ENCODE assay signal across 1 cellular context in genomic region chr7:6706666-6707407, GRCh38.
A peak's percentile ranks its signal among the peaks of the same experiment; 100 is the strongest.
TF ChIP-seq lines count a peak whose summit lies in the region.

ZNF12 (minus strand) TSS chr7:6706947; CDS start chr7:6705173, 1,774 bp downstream.

TF ChIP-seq in K562, 482 proteins besides CTCF, POLR2A, EP300 and RAD21 (continued from another document and continues in another):
- TF ChIP-seq ELK3 (CRISPR knock-in tag; IDR thresholded peaks at IDR 0.05) (no peak), NKRF (IDR thresholded peaks at IDR 0.05; ENCODE audit: borderline replicate concordance) (no peak), U2AF2 (optimal IDR thresholded peaks at IDR 0.05; ENCODE audit: low read depth, low read length) (no peak), C11orf30 (IDR thresholded peaks at IDR 0.05; ENCODE audit: low read depth) (peak; percentile 43), HMGXB4 (CRISPR knock-in tag; IDR thresholded peaks at IDR 0.05) (no peak; the same call in 1 of the 2 replicates), KDM5B (IDR thresholded peaks at IDR 0.05; ENCODE audit: insufficient replicate concordance, low read depth, low read length) (peak; percentile 72), RERE (CRISPR knock-in tag; IDR thresholded peaks at IDR 0.05; ENCODE audit: borderline replicate concordance) (no peak), CCNT2 (IDR thresholded peaks at IDR 0.05; ENCODE audit: borderline replicate concordance, extremely low read depth, insufficient read length, low read depth, low read length) (no peak), ZNF316 (IDR thresholded peaks at IDR 0.05) (no peak), ZNF280A (IDR thresholded peaks at IDR 0.05; ENCODE audit: low read depth, partially characterized antibody) (no peak), FOS (IDR thresholded peaks at IDR 0.05; ENCODE audit: extremely low read depth, insufficient read length) (no peak), ZBTB17 (CRISPR knock-in tag; IDR thresholded peaks at IDR 0.05) (0 out of 2 replicates have a peak, but pooled peaks have one; percentile 33), PHF8 (IDR thresholded peaks at IDR 0.05; ENCODE audit: borderline replicate concordance, low read length) (peak; percentile 84; the same call in 1 of the 2 replicates), HCFC1 (IDR thresholded peaks at IDR 0.05; ENCODE audit: low read depth, low read length) (peak; percentile 71), MEF2D (tag; conservative IDR thresholded peaks at IDR 0.05; ENCODE audit: low read depth) (0 out of 2 replicates have a peak, but pooled peaks have one; percentile 50), ZNF444 (CRISPR knock-in tag; IDR thresholded peaks at IDR 0.05) (no peak), ZNF232 (CRISPR knock-in tag; IDR thresholded peaks at IDR 0.05) (no peak), HES1 (IDR thresholded peaks at IDR 0.05; ENCODE audit: low read depth) (no peak), RHOXF2B (CRISPR knock-in tag; conservative IDR thresholded peaks at IDR 0.05) (no peak), ZNF121 (CRISPR knock-in tag; conservative IDR thresholded peaks at IDR 0.05) (no peak), RFX1 (IDR thresholded peaks at IDR 0.05) (no peak), ZNF436 (CRISPR knock-in tag; IDR thresholded peaks at IDR 0.05) (no peak), NR1H2 (CRISPR knock-in tag; IDR thresholded peaks at IDR 0.05) (0 out of 2 replicates have a peak, but pooled peaks have one; percentile 1), ZNF699 (CRISPR knock-in tag; IDR thresholded peaks at IDR 0.05; ENCODE audit: insufficient replicate concordance) (no peak), HDAC3 (IDR thresholded peaks at IDR 0.05; ENCODE audit: borderline replicate concordance, partially characterized antibody) (no peak), PML (IDR thresholded peaks at IDR 0.05; ENCODE audit: low read length) (no peak), BMI1 (IDR thresholded peaks at IDR 0.05; ENCODE audit: low read length) (no peak), ZNF175 (CRISPR knock-in tag; IDR thresholded peaks at IDR 0.05; ENCODE audit: low read depth) (no peak), MTA1 (IDR thresholded peaks at IDR 0.05; ENCODE audit: borderline replicate concordance) (no peak), ZNF277 (CRISPR knock-in tag; IDR thresholded peaks at IDR 0.05; ENCODE audit: borderline replicate concordance) (no peak), PTRF (tag; IDR thresholded peaks at IDR 0.05) (no peak), CSDE1 (IDR thresholded peaks at IDR 0.05) (no peak), BRCA1 (IDR thresholded peaks at IDR 0.05) (no peak), BRCA1 (CRISPR knock-in tag; IDR thresholded peaks at IDR 0.05) (no peak), E4F1 (CRISPR knock-in tag; IDR thresholded peaks at IDR 0.05; ENCODE audit: borderline replicate concordance) (no peak; the same call in 1 of the 2 replicates), GTF2F1 (IDR thresholded peaks at IDR 0.05; ENCODE audit: low read depth, low read length) (0 out of 2 replicates have a peak, but pooled peaks have one; percentile 17), CC2D1A (IDR thresholded peaks at IDR 0.05) (no peak), SRSF9 (IDR thresholded peaks at IDR 0.05; ENCODE audit: borderline replicate concordance, low read depth, low read length) (no peak), KAT8 (IDR thresholded peaks at IDR 0.05; ENCODE audit: low read depth) (no peak), OTX1 (CRISPR knock-in tag; IDR thresholded peaks at IDR 0.05) (no peak), SMARCB1 (IDR thresholded peaks at IDR 0.05; ENCODE audit: insufficient read length, low read depth) (no peak), RAD51 (IDR thresholded peaks at IDR 0.05; ENCODE audit: borderline replicate concordance, low read depth) (no peak), SRF (CRISPR knock-in tag; IDR thresholded peaks at IDR 0.05) (peak in 1 of 2 experiments; percentile 59; a peak in 1 of 4 replicates), BHLHE40 (IDR thresholded peaks at IDR 0.05; ENCODE audit: low read length) (0 out of 2 replicates have a peak, but pooled peaks have one; percentile 23), EGR1 (conservative IDR thresholded peaks at IDR 0.05) (no peak; the same call in 1 of the 2 replicates), PHB (CRISPR knock-in tag; IDR thresholded peaks at IDR 0.05) (no peak), STAT5A (IDR thresholded peaks at IDR 0.05; ENCODE audit: borderline replicate concordance, low read length) (no peak), SMAD1 (IDR thresholded peaks at IDR 0.05; ENCODE audit: low read depth, low read length, partially characterized antibody) (no peak), ARID3B (CRISPR knock-in tag; IDR thresholded peaks at IDR 0.05; ENCODE audit: borderline replicate concordance) (no peak), TAF1 (IDR thresholded peaks at IDR 0.05; ENCODE audit: control insufficient read depth, extremely low read depth, insufficient read depth, low read length, severe bottlenecking) (peak; percentile 74), GATA2 (CRISPR knock-in tag; IDR thresholded peaks at IDR 0.05) (no peak), NR2F6 (CRISPR knock-in tag; IDR thresholded peaks at IDR 0.05) (no peak)
